ENCODE assay signal across 12 cellular contexts in genomic region chr10:76675951-76676587, GRCh38.
DNase-seq lines count a peak whose midpoint lies in the region; ATAC-seq and TF ChIP-seq lines count a peak whose summit lies in the region.
"Had no signal": no experiment of that assay in that cellular context is flagged by ENCODE, and none has a peak within 500 bp of the region (broad histone marks: within the 10 kb centered on the region; RNA-seq: fewer than 3 reads in every experiment).

No MANE protein-coding gene starts in this region.

- 28 to 79% (median 68%) methylated on average over 4 of the region's 4 CpGs for WGBS in stomach, 5 donors

- H3K36me3 ChIP-seq in stomach = no peaks in the 10 kb centered on the region

- no peaks in the 10 kb centered on the region for H3K9me3 ChIP-seq in stomach

- H3K4me1 ChIP-seq in stomach = peaks cover 0 to 19% (median 8%) of the 10 kb centered on the region in 4 donors

- H3K4me3 ChIP-seq in stomach = no peak overlapping the region

- H3K4me1 Mint-ChIP-seq in osteocyte (ENCODE audit: unreplicated experiment) = peaks cover 5% of the 10 kb centered on the region

- no peak overlapping the region for H3K4me3 Mint-ChIP-seq in osteocyte (ENCODE audit: unreplicated experiment)
- H3K4me3 Mint-ChIP-seq: activated T-cell treated with anti-CD3 and anti-CD28 coated beads, Interleukin-2, amount 50 U/mL, for 72 hours; T-helper 1 cell treated with Interleukin-12 subunit alpha and Interleukin-12 subunit beta and Interleukin-4 antibody, amounts not matched to agents 30 μg/mL and 1 μg/mL, for 36 hours had no signal

- no peaks in the 10 kb centered on the region for H3K36me3 Mint-ChIP-seq in osteocyte (ENCODE audit: unreplicated experiment)

- intact Hi-C loops in stomach (cut with DNase I; ENCODE audit: low total_unique reads) = no loop called here

- ATAC-seq in left lobe of liver (no peak), GM18498 (IDR thresholded peaks at IDR 0.05; ENCODE audit: unreplicated experiment) (no peak)
- ATAC-seq: activated T-cell treated with anti-CD3 and anti-CD28 coated beads, Interleukin-2, amount 50 U/mL, for 72 hours had no signal

- H3K27me3 ChIP-seq in stomach = no peaks in the 10 kb centered on the region

- DNase-seq in LHCN-M2 (ENCODE audit: low read depth) = peak; percentile 66
- DNase-seq in cerebellar cortex (ENCODE audit: low spot score) = peak; percentile 17
- peak; percentile 31 for DNase-seq in inferior parietal cortex (ENCODE audit: extremely low spot score)
- DNase-seq in stomach = no peak
- DNase-seq in osteocyte (ENCODE audit: extremely low spot score, unreplicated experiment) = no peak
- DNase-seq in left lobe of liver (ENCODE audit: low spot score) = no peak
- DNase-seq in HPDE6-E6E7 (ENCODE audit: extremely low spot score) = no peak
- DNase-seq: activated T-cell treated with anti-CD3 and anti-CD28 coated beads, Interleukin-2, amount 50 U/mL, for 72 hours; DMS53; NCI-H187 treated with DMSO at 0.1 percent for 48 hours had no signal

- H3K9me3 Mint-ChIP-seq in osteocyte (ENCODE audit: unreplicated experiment) = no peaks in the 10 kb centered on the region
- H3K9me3 Mint-ChIP-seq: T-helper 1 cell treated with Interleukin-12 subunit alpha and Interleukin-12 subunit beta and Interleukin-4 antibody, amounts not matched to agents 30 μg/mL and 1 μg/mL, for 36 hours had no signal

- peak overlapping the region in 4 of 5 donors; percentile 47 to 70 (median 52) for H3K27ac ChIP-seq in stomach

- TF ChIP-seq CTCF in stomach (IDR thresholded peaks at IDR 0.05) = no peak
- no peak for TF ChIP-seq CTCF in osteocyte (IDR thresholded peaks at IDR 0.05)

- peaks cover 29% of the 10 kb centered on the region for H3K27me3 Mint-ChIP-seq in osteocyte (ENCODE audit: unreplicated experiment)

- H3K27ac Mint-ChIP-seq in osteocyte (ENCODE audit: unreplicated experiment) = no peak overlapping the region
- H3K27ac Mint-ChIP-seq: activated T-cell treated with anti-CD3 and anti-CD28 coated beads, Interleukin-2, amount 50 U/mL, for 72 hours; T-helper 1 cell treated with Interleukin-12 subunit alpha and Interleukin-12 subunit beta and Interleukin-4 antibody, amounts not matched to agents 30 μg/mL and 1 μg/mL, for 36 hours had no signal

- no peak for TF ChIP-seq EP300 in stomach (IDR thresholded peaks at IDR 0.05)

- no peak for TF ChIP-seq POLR2A in stomach (IDR thresholded peaks at IDR 0.05)

Comparison
In these comparisons a context has a peak if more than half of its experiments do, and no peak if none do; other contexts are left out.
1. DNase-seq: peak in LHCN-M2 (single experiment), cerebellar cortex (single experiment) and inferior parietal cortex (single experiment); none in stomach (single experiment), osteocyte (single experiment), left lobe of liver (single experiment) and HPDE6-E6E7 (single experiment).